In genomic region chr1:2821970-2822620, GRCh38 we compare ENCODE assay signal across 1 cellular context.
TF ChIP-seq lines count a peak whose summit lies in the region.

No MANE protein-coding gene starts in this region.

TF ChIP-seq in liver, 16 proteins besides CTCF, POLR2A, EP300 and RAD21 (continued from another document):
- no peak for TF ChIP-seq ZBTB33 (IDR thresholded peaks at IDR 0.05)
- no peak for TF ChIP-seq FOXA1 (IDR thresholded peaks at IDR 0.05)
- TF ChIP-seq SP1 (IDR thresholded peaks at IDR 0.05) = no peak
- TF ChIP-seq YY1 (IDR thresholded peaks at IDR 0.05) = no peak
- TF ChIP-seq FOXA2 (IDR thresholded peaks at IDR 0.05) = no peak
